Comparison of ENCODE assay signal across 1 cellular context in genomic region chr7:2537981-2538851, GRCh38.
TF ChIP-seq lines count a peak whose summit lies in the region.

No MANE protein-coding gene starts in this region.

TF ChIP-seq in K562, 482 proteins besides CTCF, POLR2A, EP300 and RAD21:
- no peak for TF ChIP-seq ZC3H11A (IDR thresholded peaks at IDR 0.05; ENCODE audit: low read depth, low read length)
- TF ChIP-seq ZBTB33 (CRISPR knock-in tag; IDR thresholded peaks at IDR 0.05), result 0 out of 2 replicates have a peak, but pooled peaks have one; percentile 8
- TF ChIP-seq NR1H2 (CRISPR knock-in tag; IDR thresholded peaks at IDR 0.05), result no peak
- peak; percentile 43 for TF ChIP-seq POLR2G (IDR thresholded peaks at IDR 0.05; ENCODE audit: low read depth, low read length)
TF ChIP-seq in K562: peak in this region for 2.
